In genomic region chr14:81829447-81829846, GRCh38 we compare ENCODE assay signal across 19 cellular contexts.
DNase-seq lines count a peak whose midpoint lies in the region; ATAC-seq, FAIRE-seq and TF ChIP-seq lines count a peak whose summit lies in the region.
"Had no signal": no experiment of that assay in that cellular context is flagged by ENCODE, and none has a peak within 500 bp of the region (broad histone marks: within the 10 kb centered on the region; RNA-seq: fewer than 3 reads in every experiment).

No MANE protein-coding gene starts in this region.

- no peak for ATAC-seq in left ventricle myocardium superior

- no peak for TF ChIP-seq EP300 in sigmoid colon (IDR thresholded peaks at IDR 0.05)

- no peaks in the 10 kb centered on the region for H3K4me1 ChIP-seq in kidney (ENCODE audit: control insufficient read depth in 1 of 2, insufficient read depth in 1 of 2, low read depth in 1 of 2, low read length in 2 of 2)
- no peaks in the 10 kb centered on the region for H3K4me1 ChIP-seq in sigmoid colon
- H3K4me1 ChIP-seq: HAP-1 had no signal

- intact Hi-C loops in left ventricle myocardium superior (cut with micrococcal nuclease) (no loop called here), cardiac septum (cut with DNase I) (no loop called here), kidney (cut with DNase I) (no loop called here), sigmoid colon (cut with DNase I) (no loop called here)

- H3K27ac ChIP-seq in kidney (ENCODE audit: low read depth in 2 of 2, low read length in 2 of 2), result no peak overlapping the region
- no peak overlapping the region for H3K27ac ChIP-seq in sigmoid colon
- H3K27ac ChIP-seq: C4-2B had no signal

- no peak for FAIRE-seq in kidney (lab: Jason Lieb, UNC)
- FAIRE-seq: A204.1, D721Med, GM12892, GM19239, H1 had no signal

- DNase-seq in left ventricle myocardium superior (peak; percentile 13), cardiac septum (ENCODE audit: low spot score) (no peak), kidney (peak; percentile 57), sigmoid colon (peak; percentile 65), dermis blood vessel endothelial cell (no peak), COR-L47 (lab: John Stamatoyannopoulos, UW) (no peak), NCI-H2107 (lab: John Stamatoyannopoulos, UW) (no peak)
- DNase-seq: CD4-positive, alpha-beta memory T cell; DMS153; DMS79 treated with DMSO at 0.1 percent for 48 hours; EL; GDM1 had no signal

- no peaks in the 10 kb centered on the region for H3K9me3 ChIP-seq in kidney (ENCODE audit: control insufficient read depth in 1 of 2, low read length in 2 of 2)
- peaks cover 0 to 10% (median 1%) of the 10 kb centered on the region in 4 donors for H3K9me3 ChIP-seq in sigmoid colon
- H3K9me3 ChIP-seq: HAP-1 had no signal

- no peak overlapping the region for H3K9ac ChIP-seq in kidney (ENCODE audit: low read length in 2 of 2)

- TF ChIP-seq CTCF in kidney (IDR thresholded peaks at IDR 0.05; ENCODE audit: borderline replicate concordance, extremely low read depth, insufficient read depth) (no peak), sigmoid colon (IDR thresholded peaks at IDR 0.05) (no peak)

- 91 to 92% methylated on average over 24 of the region's 24 CpGs for WGBS in sigmoid colon, 2 donors

- H3K27me3 ChIP-seq in sigmoid colon, result no peaks in the 10 kb centered on the region

- no peak overlapping the region for H3K4me3 ChIP-seq in kidney (ENCODE audit: low read length in 2 of 2)
- H3K4me3 ChIP-seq in sigmoid colon, result no peak overlapping the region
- H3K4me3 ChIP-seq: HAP-1 had no signal

- no peak for TF ChIP-seq POLR2A in sigmoid colon (IDR thresholded peaks at IDR 0.05)

- H3K36me3 ChIP-seq in kidney (ENCODE audit: control insufficient read depth in 1 of 2, insufficient read depth in 2 of 2, low read length in 2 of 2) (no peaks in the 10 kb centered on the region), sigmoid colon (no peaks in the 10 kb centered on the region)
- H3K36me3 ChIP-seq: HAP-1 had no signal

Comparison
In these comparisons a context has a peak if more than half of its experiments do, and no peak if none do; other contexts are left out.
1. DNase-seq: peak in left ventricle myocardium superior (single experiment), kidney (single experiment) and sigmoid colon (single experiment); none in cardiac septum (single experiment), dermis blood vessel endothelial cell (single experiment), COR-L47 (single experiment) and NCI-H2107 (single experiment).